8 cellular contexts compared by ENCODE assay signal in genomic region chr2:98823196-98824166, GRCh38.
DNase-seq lines count a peak whose midpoint lies in the region; FAIRE-seq and TF ChIP-seq lines count a peak whose summit lies in the region.

No MANE protein-coding gene starts in this region.

- peak in 1 of 61 donors; percentile 21 for DNase-seq in caudate nucleus (lab: John Stamatoyannopoulos, UW)
- DNase-seq in left kidney (ENCODE audit: low read depth, low spot score) = peak; percentile 38
- peak; percentile 20 for DNase-seq in small intestine
- no peak for DNase-seq in NCI-H69 (lab: John Stamatoyannopoulos, UW)
- DNase-seq in GM13976 (ENCODE audit: low spot score) = no peak
- no peak for DNase-seq in NCI-H526 treated with DMSO at 0.1 percent for 48 hours (lab: John Stamatoyannopoulos, UW)
- DNase-seq in mucosa of gallbladder (ENCODE audit: low spot score) = no peak

- no peaks in the 10 kb centered on the region for H3K9me3 ChIP-seq in HUES64 (ENCODE audit: insufficient read depth, low read depth, low read length)
- H3K9me3 ChIP-seq in small intestine (ENCODE audit: control insufficient read depth, low read depth) = no peaks in the 10 kb centered on the region

- no peak for FAIRE-seq in small intestine (lab: Jason Lieb, UNC)

- H3K4me1 ChIP-seq in HUES64 (ENCODE audit: insufficient read depth, low read length) = no peaks in the 10 kb centered on the region
- H3K4me1 ChIP-seq in small intestine (ENCODE audit: control insufficient read depth in 2 of 2, insufficient read depth in 1 of 2, low read depth in 1 of 2, low read length in 1 of 2) = peaks cover 0 to 3% of the 10 kb centered on the region in 2 donors

- TF ChIP-seq CTCF in GM13976 (IDR thresholded peaks at IDR 0.05; ENCODE audit: borderline replicate concordance, control extremely low read depth, extremely low read depth, insufficient read depth, missing control alignments) = no peak

- peak overlapping the region; percentile 64; the same call in 1 of the 2 replicates for H3K9ac ChIP-seq in HUES64 (ENCODE audit: low read depth, low read length)

- no peaks in the 10 kb centered on the region for H3K36me3 ChIP-seq in HUES64 (ENCODE audit: insufficient read depth, low read length)
- no peaks in the 10 kb centered on the region for H3K36me3 ChIP-seq in small intestine (ENCODE audit: control insufficient read depth in 2 of 2, insufficient read depth in 2 of 2, low read length in 2 of 2)

- WGBS in HUES64 = 33% methylated on average over 40 of the region's 40 CpGs
- 30 to 35% (median 32%) methylated on average over 19 to 40 of the region's 40 CpGs for WGBS in small intestine, 3 donors

- H3K4me3 ChIP-seq in HUES64 (ENCODE audit: low read length) (peak overlapping the region; percentile 56), small intestine (ENCODE audit: low read depth in 1 of 2, low read length in 2 of 2) (peak overlapping the region in 1 of 2 donors; percentile 69)

- H3K27ac ChIP-seq in HUES64 (ENCODE audit: low read depth, low read length) (no peak overlapping the region), caudate nucleus (ENCODE audit: low read depth, low read length) (peak overlapping the region; percentile 62), small intestine (ENCODE audit: low read depth in 1 of 2, low read length in 1 of 2) (peak overlapping the region; percentile 59 to 83)

- H3K27me3 ChIP-seq in HUES64 (ENCODE audit: insufficient read depth, low read length) = peaks cover 53% of the 10 kb centered on the region
- no peaks in the 10 kb centered on the region for H3K27me3 ChIP-seq in small intestine (ENCODE audit: control insufficient read depth in 2 of 2, insufficient read depth in 2 of 2, low read length in 2 of 2)

- in situ Hi-C loops in GM13976 (cut with MboI; ENCODE audit: low sequenced_read_pairs, unreplicated experiment) = no loop called here

Comparison
In these comparisons a context has a peak if more than half of its experiments do, and no peak if none do; other contexts are left out.
1. DNase-seq: peak in left kidney (single experiment) and small intestine (single experiment); none in NCI-H69 (single experiment), GM13976 (single experiment), NCI-H526 treated with DMSO at 0.1 percent for 48 hours (single experiment) and mucosa of gallbladder (single experiment).